ENCODE assay signal across 18 cellular contexts in genomic region chr16:242281-242680, GRCh38. TPM values are rescaled to one million over a fixed set of nuclear protein-coding genes. Genes with fewer than 3 reads are reported as not detected.
DNase-seq lines count a peak whose midpoint lies in the region; ATAC-seq, FAIRE-seq and TF ChIP-seq lines count a peak whose summit lies in the region.
"Had no signal": no experiment of that assay in that cellular context is flagged by ENCODE, and none has a peak within 500 bp of the region (broad histone marks: within the 10 kb centered on the region; RNA-seq: fewer than 3 reads in every experiment).

No MANE protein-coding gene starts in this region.

- ATAC-seq in heart right ventricle (no peak), left ventricle myocardium superior (no peak), K562 (no peak), upper lobe of right lung (no peak)

- H3K4me3 ChIP-seq in heart right ventricle (no peak overlapping the region), K562 (no peak overlapping the region), neutrophil (ENCODE audit: low read depth in 1 of 2, low read length in 1 of 2) (no peak overlapping the region), upper lobe of right lung (no peak overlapping the region)

- intact Hi-C loops in heart right ventricle (cut with DNase I) = loop anchor here in 1 of 10 donors (5.0 kb wide), 1 partner anchor 110 kb away; the partner anchor contains the start of gene AXIN1
- intact Hi-C loops in left ventricle myocardium superior (cut with micrococcal nuclease) = no loop called here
- intact Hi-C loops in K562 (cut with micrococcal nuclease) = no loop called here
- intact Hi-C loops in upper lobe of right lung (cut with DNase I) = no loop called here

- no peaks in the 10 kb centered on the region for H3K36me3 Mint-ChIP-seq in chondrocyte (ENCODE audit: low read depth)

- H3K27ac ChIP-seq in heart right ventricle = peak overlapping the region in 9 of 10 donors; percentile 12 to 78 (median 47)
- H3K27ac ChIP-seq in K562 (ENCODE audit: extremely low read depth, low read depth, low read length) = peak overlapping the region; percentile 58; the same call in 2 of the 3 replicates
- peak overlapping the region; percentile 39 for H3K27ac ChIP-seq in neutrophil
- peak overlapping the region; percentile 11 for H3K27ac ChIP-seq in upper lobe of right lung

- H2AFZ ChIP-seq in K562 (ENCODE audit: low read depth, low read length) = peak overlapping the region; percentile 44; the same call in 1 of the 2 replicates

- CTCF ChIA-PET in K562 (lab: Yijun Ruan, JAX; ENCODE audit: low intra/inter-chr PET ratio) = no interaction called here

- no peak for TF ChIP-seq EP300 in K562 (IDR thresholded peaks at IDR 0.05; ENCODE audit: low read length)

- no peak for TF ChIP-seq RAD21 in K562 (CRISPR knock-in tag; conservative IDR thresholded peaks at IDR 0.05 in 1 of 2, IDR thresholded peaks at IDR 0.05 in 1 of 2)

- no peaks in the 10 kb centered on the region for H3K27me3 ChIP-seq in heart right ventricle
- H3K27me3 ChIP-seq in K562 (ENCODE audit: control insufficient read depth in 2 of 2, insufficient read depth in 2 of 2, low read length in 2 of 2) = no peaks in the 10 kb centered on the region
- H3K27me3 ChIP-seq in neutrophil = no peaks in the 10 kb centered on the region
- no peaks in the 10 kb centered on the region for H3K27me3 ChIP-seq in upper lobe of right lung

- H3K9ac ChIP-seq in K562 (ENCODE audit: insufficient read depth in 1 of 2, low read depth in 2 of 2, low read length in 2 of 2) = 0 out of 4 replicates have a peak overlapping the region, but pooled peaks of 1 of the 2 experiments have one; percentile 10

- H3K36me3 ChIP-seq in heart right ventricle = peaks cover 0 to 11% (median 0%) of the 10 kb centered on the region in 9 donors
- no peaks in the 10 kb centered on the region for H3K36me3 ChIP-seq in K562 (ENCODE audit: control insufficient read depth, insufficient read depth, low read length)
- H3K36me3 ChIP-seq in neutrophil = no peaks in the 10 kb centered on the region
- H3K36me3 ChIP-seq in upper lobe of right lung = no peaks in the 10 kb centered on the region

- in situ Hi-C loops in K562 (cut with MboI) = no loop called here

- peak; percentile 76 for FAIRE-seq in K562 (lab: Jason Lieb, UNC)
- FAIRE-seq: G401.6, GM12891 had no signal

- 84 to 91% methylated on average over 10 of the region's 10 CpGs for WGBS in heart right ventricle, 2 donors
- 51% methylated on average over 8 of the region's 10 CpGs for WGBS in K562 (ENCODE audit: insufficient coverage, low coverage, missing lambda C conversion rate)

- TF ChIP-seq POLR2A in K562 (conservative IDR thresholded peaks at IDR 0.05) = no peak

- no peaks in the 10 kb centered on the region for H3K9me1 ChIP-seq in K562 (ENCODE audit: control insufficient read depth, insufficient read depth, low read length)

- H3K4me1 ChIP-seq in heart right ventricle (peaks cover 3 to 52% (median 32%) of the 10 kb centered on the region in 9 donors), K562 (replicated peaks in 1 of 2; ENCODE audit: control insufficient read depth in 2 of 2, insufficient read depth in 2 of 2, low read length in 2 of 2) (peaks cover 22 to 31% of the 10 kb centered on the region in 2 experiments), neutrophil (ENCODE audit: control insufficient read depth in 1 of 2, insufficient read depth in 1 of 2, low read depth in 1 of 2, low read length in 1 of 2) (peaks cover 14 to 30% of the 10 kb centered on the region in 2 experiments), upper lobe of right lung (peaks cover 5% of the 10 kb centered on the region)
- H3K4me1 ChIP-seq: Caco-2 had no signal

- DNase-seq in heart right ventricle (no peak), left ventricle myocardium superior (no peak), K562 (ENCODE audit: extremely low read depth in 1 of 4, low spot score in 3 of 4) (no peak), upper lobe of right lung (no peak), GOT3 (lab: John Stamatoyannopoulos, UW) (no peak), chondrocyte (ENCODE audit: low spot score) (no peak), NCI-H82 (lab: John Stamatoyannopoulos, UW) (no peak)
- DNase-seq: Caco-2, DMS79 treated with DMSO at 0.1 percent for 48 hours, HCEC 1CT, NCI-H1436 treated with DMSO at 0.1 percent for 48 hours, NCI-H2081 treated with DMSO at 0.1 percent for 48 hours, NCI-H2227 treated with DMSO at 0.1 percent for 48 hours, NCI-H526 treated with DMSO at 0.1 percent for 48 hours had no signal

- TF ChIP-seq CTCF in heart right ventricle (IDR thresholded peaks at IDR 0.05) (no peak), K562 (IDR thresholded peaks at IDR 0.05 in 2 of 3, conservative IDR thresholded peaks at IDR 0.05 in 1 of 3; ENCODE audit: insufficient read depth in 2 of 3, low read depth in 1 of 3, low read length in 3 of 3) (no peak), neutrophil (IDR thresholded peaks at IDR 0.05) (no peak), upper lobe of right lung (IDR thresholded peaks at IDR 0.05) (no peak), chondrocyte (IDR thresholded peaks at IDR 0.05) (no peak)

- H4K20me1 ChIP-seq in K562 (replicated peaks; ENCODE audit: control insufficient read depth, insufficient read depth, low read length) = no peaks in the 10 kb centered on the region

- H3K27ac Mint-ChIP-seq in chondrocyte (ENCODE audit: unreplicated experiment) = no peak overlapping the region

- POLR2A ChIA-PET in K562 (lab: Yijun Ruan, JAX) = interaction anchor here (0.6 to 3.7 kb wide), 4 partner anchors 12 to 442 kb away, joined by 3 to 14 read pairs (median 3); partner anchors contain the start of gene JMJD8

- H3K4me1 Mint-ChIP-seq in chondrocyte (ENCODE audit: low read depth) = peaks cover 4% of the 10 kb centered on the region

- H3K79me2 ChIP-seq in K562 (ENCODE audit: control insufficient read depth, insufficient read depth, low read length) = peaks cover 35% of the 10 kb centered on the region

- no peaks in the 10 kb centered on the region for H3K9me3 ChIP-seq in heart right ventricle
- H3K9me3 ChIP-seq in K562 (replicated peaks; ENCODE audit: control insufficient read depth, insufficient read depth, low read depth, low read length) = no peaks in the 10 kb centered on the region
- H3K9me3 ChIP-seq in neutrophil = no peaks in the 10 kb centered on the region
- H3K9me3 ChIP-seq in upper lobe of right lung = no peaks in the 10 kb centered on the region
- H3K9me3 ChIP-seq: Caco-2 had no signal

- H3K27me3 Mint-ChIP-seq in chondrocyte (ENCODE audit: low read depth) = no peaks in the 10 kb centered on the region

- H3K4me3 Mint-ChIP-seq in chondrocyte (ENCODE audit: unreplicated experiment) = no peak overlapping the region

- BruUV-seq in K562 (replicated peaks; lab: Mats Ljungman, UMichigan) = no TSS peak

- H3K9me3 Mint-ChIP-seq in chondrocyte (ENCODE audit: low read depth) = no peaks in the 10 kb centered on the region

- H3K4me2 ChIP-seq in K562 (ENCODE audit: insufficient read depth, low read length) = peak overlapping the region; percentile 38; the same call in 1 of the 2 replicates

RNA-seq across cellular contexts. Expression of gene FAM234A, which starts 7.7 kb away (rescaled TPM):
- 100 to 1,000 TPM; 114 to 200 (median 161) TPM for total RNA-seq in heart right ventricle
- 10 to 100 TPM; 70.5 to 97.9 TPM for polyA plus RNA-seq in heart right ventricle
- total RNA-seq in left ventricle myocardium superior = 143 TPM
- 46.9 and 106 TPM in 2 replicates for total RNA-seq in K562 (2011; cell fraction: chromatin; rRNA removed; ENCODE audit: low replicate concordance)
- 85.9 and 102 TPM in 2 replicates for total RNA-seq in K562 (2011; cell fraction: nucleolus; rRNA removed)
- 71.8 and 74.9 TPM in 2 replicates for total RNA-seq in K562 (2011; cell fraction: nucleoplasm; rRNA removed)
- 19.5 and 19.6 TPM in 2 replicates for total RNA-seq in K562 (2014; rRNA removed)
- total RNA-seq in K562 (2014; rRNA removed; fragmentation: Illumina TruSeq; extraction: Trizol) = 11.7 and 12.0 TPM in 2 replicates
- total RNA-seq in K562 (2015; rRNA removed; fragmentation: Illumina TruSeq; extraction: Trizol) = 15.0 and 15.3 TPM in 2 replicates
- total RNA-seq in K562 (2021) = 46.5 and 47.9 TPM in 2 replicates
- 14.7 and 27.7 TPM in 2 replicates for polyA plus RNA-seq in K562 (2011; rRNA removed)
- polyA plus RNA-seq in K562 (2011; cell fraction: cytosol; rRNA removed) = 19.6 and 35.6 TPM in 2 replicates
- 51.2 and 61.8 TPM in 2 replicates for polyA plus RNA-seq in K562 (2011; cell fraction: nucleus; rRNA removed)
- polyA plus RNA-seq in K562 (2012) = 72.8 and 78.0 TPM in 2 replicates
- polyA plus RNA-seq in K562 (2014; fragmentation: Illumina TruSeq; extraction: Trizol) = 23.6 and 37.8 TPM in 2 replicates
- 1 to 10 TPM; 1.0 to 1.6 TPM for polyA plus RNA-seq in K562 (2014; fragmentation: Nextera tagmentation; extraction: Ambion mirVana)
- 25.8 and 33.9 TPM in 2 replicates for polyA plus RNA-seq in K562 (2014; rRNA removed)
- polyA minus RNA-seq in K562 (2011; rRNA and poly(A)+ RNA removed) = 8.6 and 9.1 TPM in 2 replicates
- polyA minus RNA-seq in K562 (2011; cell fraction: cytosol; rRNA and poly(A)+ RNA removed) = 21.1 and 25.8 TPM in 2 replicates
- 17.0 and 21.4 TPM in 2 replicates for polyA minus RNA-seq in K562 (2011; cell fraction: nucleus; rRNA and poly(A)+ RNA removed)
- 56.0 TPM for total RNA-seq in upper lobe of right lung
- total RNA-seq in chondrocyte = 122 to 146 TPM (median 125 TPM) in 3 replicates

RNA-seq across cellular contexts. Expression of gene LUC7L, which starts 13.0 kb away (rescaled TPM):
- total RNA-seq in heart right ventricle (10 to 100 TPM; 14.4 to 29.7 (median 20.4) TPM), left ventricle myocardium superior (25.4 TPM), K562 (2014; rRNA removed) (78.8 and 80.9 TPM in 2 replicates), K562 (2014; rRNA removed; fragmentation: Illumina TruSeq; extraction: Trizol) (42.2 and 52.6 TPM in 2 replicates), K562 (2015; rRNA removed; fragmentation: Illumina TruSeq; extraction: Trizol) (65.9 and 66.1 TPM in 2 replicates), K562 (2021) (73.7 and 75.8 TPM in 2 replicates), upper lobe of right lung (78.8 TPM), chondrocyte (64.6 to 79.4 TPM (median 64.9 TPM) in 3 replicates)
- polyA plus RNA-seq in heart right ventricle (100 to 1,000 TPM in 1 of 2 donors, 10 to 100 TPM in 1; 21.3 to 139 TPM), K562 (2011; rRNA removed) (59.5 and 73.0 TPM in 2 replicates), K562 (2014; fragmentation: Illumina TruSeq; extraction: Trizol) (40.1 and 40.7 TPM in 2 replicates), K562 (2014; fragmentation: Nextera tagmentation; extraction: Ambion mirVana) (1 to 10 TPM; 1.7 to 5.4 TPM), K562 (2014; rRNA removed) (93.3 and 106 TPM in 2 replicates)
- total RNA-seq in K562 (2011; cell fraction: chromatin; rRNA removed; ENCODE audit: low replicate concordance) = 467 and 776 TPM in 2 replicates
- total RNA-seq in K562 (2011; cell fraction: nucleolus; rRNA removed) = 285 and 302 TPM in 2 replicates
- 502 and 604 TPM in 2 replicates for total RNA-seq in K562 (2011; cell fraction: nucleoplasm; rRNA removed)
- polyA plus RNA-seq in K562 (2011; cell fraction: cytosol; rRNA removed) = 25.2 and 40.6 TPM in 2 replicates
- polyA plus RNA-seq in K562 (2011; cell fraction: nucleus; rRNA removed) = 326 and 402 TPM in 2 replicates
- 48.8 and 69.8 TPM in 2 replicates for polyA plus RNA-seq in K562 (2012)
- 45.7 and 59.3 TPM in 2 replicates for polyA minus RNA-seq in K562 (2011; rRNA and poly(A)+ RNA removed)
- 25.7 and 26.1 TPM in 2 replicates for polyA minus RNA-seq in K562 (2011; cell fraction: cytosol; rRNA and poly(A)+ RNA removed)
- polyA minus RNA-seq in K562 (2011; cell fraction: nucleus; rRNA and poly(A)+ RNA removed) = 134 and 199 TPM in 2 replicates

RNA-seq across cellular contexts. Expression of gene RGS11, which starts 33.5 kb away (rescaled TPM):
- total RNA-seq in heart right ventricle (10 to 100 TPM in 6 of 10 donors, 1 to 10 TPM in 4; 7.5 to 18.2 (median 12.5) TPM), left ventricle myocardium superior (14.8 TPM), K562 (2014; rRNA removed) (not detected in 2 replicates), K562 (2014; rRNA removed; fragmentation: Illumina TruSeq; extraction: Trizol) (not detected in 2 replicates), K562 (2015; rRNA removed; fragmentation: Illumina TruSeq; extraction: Trizol) (not detected in 2 replicates), K562 (2021) (not detected in 2 replicates), upper lobe of right lung (7.8 TPM), chondrocyte (20.3 to 23.2 TPM (median 21.0 TPM) in 3 replicates)
- polyA plus RNA-seq in heart right ventricle (10 to 100 TPM in 1 of 2 donors, 1 to 10 TPM in 1; 1.9 to 36.4 TPM), K562 (2011; rRNA removed) (not detected in 2 replicates), K562 (2014; fragmentation: Illumina TruSeq; extraction: Trizol) (not detected in 2 replicates), K562 (2014; fragmentation: Nextera tagmentation; extraction: Ambion mirVana) (not detected), K562 (2014; rRNA removed) (not detected in 2 replicates)
- 0.07 TPM in 1 of 2 replicates, not detected in the other for total RNA-seq in K562 (2011; cell fraction: chromatin; rRNA removed; ENCODE audit: low replicate concordance)
- total RNA-seq in K562 (2011; cell fraction: nucleolus; rRNA removed) = not detected in 2 replicates
- not detected in 2 replicates for total RNA-seq in K562 (2011; cell fraction: nucleoplasm; rRNA removed)
- polyA plus RNA-seq in K562 (2011; cell fraction: cytosol; rRNA removed) = not detected in 2 replicates
- not detected in 2 replicates for polyA plus RNA-seq in K562 (2011; cell fraction: nucleus; rRNA removed)
- polyA plus RNA-seq in K562 (2012) = not detected in 2 replicates
- not detected in 2 replicates for polyA minus RNA-seq in K562 (2011; rRNA and poly(A)+ RNA removed)
- not detected in 2 replicates for polyA minus RNA-seq in K562 (2011; cell fraction: cytosol; rRNA and poly(A)+ RNA removed)
- polyA minus RNA-seq in K562 (2011; cell fraction: nucleus; rRNA and poly(A)+ RNA removed) = not detected in 2 replicates

RNA-seq across cellular contexts. Expression of gene ARHGDIG, which starts 38.1 kb away (rescaled TPM):
- total RNA-seq in heart right ventricle (10 to 100 TPM in 4 of 10 donors, 1 to 10 TPM in 6; 4.8 to 16.9 (median 9.1) TPM), left ventricle myocardium superior (14.9 TPM), K562 (2014; rRNA removed) (0.64 and 2.2 TPM in 2 replicates), K562 (2014; rRNA removed; fragmentation: Illumina TruSeq; extraction: Trizol) (0.36 and 0.41 TPM in 2 replicates), K562 (2015; rRNA removed; fragmentation: Illumina TruSeq; extraction: Trizol) (0.19 and 0.40 TPM in 2 replicates), K562 (2021) (0.69 and 1.6 TPM in 2 replicates), upper lobe of right lung (1.3 TPM), chondrocyte (0.82 to 4.0 TPM (median 3.7 TPM) in 3 replicates)
- polyA plus RNA-seq in heart right ventricle (10 to 100 TPM in 1 of 2 donors, under 1 TPM in 1; 0.17 to 10.7 TPM), K562 (2011; rRNA removed) (2.0 and 2.5 TPM in 2 replicates), K562 (2014; fragmentation: Illumina TruSeq; extraction: Trizol) (0.37 and 0.84 TPM in 2 replicates), K562 (2014; fragmentation: Nextera tagmentation; extraction: Ambion mirVana) (not detected), K562 (2014; rRNA removed) (0.86 and 1.8 TPM in 2 replicates)
- total RNA-seq in K562 (2011; cell fraction: chromatin; rRNA removed; ENCODE audit: low replicate concordance) = 2.2 and 9.2 TPM in 2 replicates
- 6.4 and 8.8 TPM in 2 replicates for total RNA-seq in K562 (2011; cell fraction: nucleolus; rRNA removed)
- total RNA-seq in K562 (2011; cell fraction: nucleoplasm; rRNA removed) = 4.1 and 5.6 TPM in 2 replicates
- 3.0 and 6.0 TPM in 2 replicates for polyA plus RNA-seq in K562 (2011; cell fraction: cytosol; rRNA removed)
- 9.6 and 15.6 TPM in 2 replicates for polyA plus RNA-seq in K562 (2011; cell fraction: nucleus; rRNA removed)
- polyA plus RNA-seq in K562 (2012) = 0.71 and 0.74 TPM in 2 replicates
- 0.18 and 0.46 TPM in 2 replicates for polyA minus RNA-seq in K562 (2011; rRNA and poly(A)+ RNA removed)
- 0.95 and 1.5 TPM in 2 replicates for polyA minus RNA-seq in K562 (2011; cell fraction: cytosol; rRNA and poly(A)+ RNA removed)
- polyA minus RNA-seq in K562 (2011; cell fraction: nucleus; rRNA and poly(A)+ RNA removed) = 0.78 and 1.6 TPM in 2 replicates
- total RNA-seq: LHCN-M2 had no signal

RNA-seq across cellular contexts. Expression of gene PDIA2, which starts 40.7 kb away (rescaled TPM):
- total RNA-seq in heart right ventricle = 10 to 100 TPM in 1 of 10 donors, 1 to 10 TPM in 8, under 1 TPM in 1; 0.55 to 14.0 (median 3.2) TPM
- 1 to 10 TPM in 1 of 2 donors, under 1 TPM in 1; 0.32 to 2.6 TPM for polyA plus RNA-seq in heart right ventricle
- 2.6 TPM for total RNA-seq in left ventricle myocardium superior
- total RNA-seq in K562 (2011; cell fraction: chromatin; rRNA removed; ENCODE audit: low replicate concordance) = 5.5 and 10.4 TPM in 2 replicates
- 5.5 and 6.5 TPM in 2 replicates for total RNA-seq in K562 (2011; cell fraction: nucleolus; rRNA removed)
- total RNA-seq in K562 (2011; cell fraction: nucleoplasm; rRNA removed) = 4.2 and 4.3 TPM in 2 replicates
- 0.20 and 0.23 TPM in 2 replicates for total RNA-seq in K562 (2014; rRNA removed)
- not detected in 2 replicates for total RNA-seq in K562 (2014; rRNA removed; fragmentation: Illumina TruSeq; extraction: Trizol)
- total RNA-seq in K562 (2015; rRNA removed; fragmentation: Illumina TruSeq; extraction: Trizol) = not detected in 2 replicates
- 0.58 and 0.67 TPM in 2 replicates for total RNA-seq in K562 (2021)
- polyA plus RNA-seq in K562 (2011; rRNA removed) = 0.92 and 1.0 TPM in 2 replicates
- 0.19 and 0.66 TPM in 2 replicates for polyA plus RNA-seq in K562 (2011; cell fraction: cytosol; rRNA removed)
- 9.1 and 13.2 TPM in 2 replicates for polyA plus RNA-seq in K562 (2011; cell fraction: nucleus; rRNA removed)
- 0.17 and 0.33 TPM in 2 replicates for polyA plus RNA-seq in K562 (2012)
- polyA plus RNA-seq in K562 (2014; fragmentation: Illumina TruSeq; extraction: Trizol) = 0.13 and 0.19 TPM in 2 replicates
- polyA plus RNA-seq in K562 (2014; fragmentation: Nextera tagmentation; extraction: Ambion mirVana) = not detected
- polyA plus RNA-seq in K562 (2014; rRNA removed) = 0.18 and 0.23 TPM in 2 replicates
- 0.15 TPM in 1 of 2 replicates, not detected in the other for polyA minus RNA-seq in K562 (2011; rRNA and poly(A)+ RNA removed)
- not detected in 2 replicates for polyA minus RNA-seq in K562 (2011; cell fraction: cytosol; rRNA and poly(A)+ RNA removed)
- 0.81 and 1.2 TPM in 2 replicates for polyA minus RNA-seq in K562 (2011; cell fraction: nucleus; rRNA and poly(A)+ RNA removed)
- 0.96 TPM for total RNA-seq in upper lobe of right lung
- total RNA-seq in chondrocyte = 0.89 to 1.6 TPM (median 1.5 TPM) in 3 replicates
